In genomic region chr4:38818441-38818976, GRCh38 we compare ENCODE assay signal across 14 cellular contexts. TPM values are rescaled to one million over a fixed set of nuclear protein-coding genes. Genes with fewer than 3 reads are reported as not detected.
DNase-seq lines count a peak whose midpoint lies in the region; ATAC-seq and TF ChIP-seq lines count a peak whose summit lies in the region.
"Had no signal": no experiment of that assay in that cellular context is flagged by ENCODE, and none has a peak within 500 bp of the region (broad histone marks: within the 10 kb centered on the region; RNA-seq: fewer than 3 reads in every experiment).

No MANE protein-coding gene starts in this region.

- H3K23me2 ChIP-seq in H9 (ENCODE audit: insufficient read length, low read depth, low read length, poor library complexity, severe bottlenecking): no peaks in the 10 kb centered on the region

- peaks cover 2 to 7% (median 2%) of the 10 kb centered on the region in 3 experiments; a peak in 4 of 7 replicates for H3K36me3 Mint-ChIP-seq in H9 (ENCODE audit: insufficient read depth in 1 of 3, low read depth in 3 of 3)
- no peaks in the 10 kb centered on the region for H3K36me3 Mint-ChIP-seq in activated CD4-positive, alpha-beta T cell treated with anti-CD3 and anti-CD28 coated beads for 36 hours (ENCODE audit: low read depth)

- WGBS in H9 (ENCODE audit: extremely low coverage, insufficient read length, low lambda C conversion rate): no CpG with 5 or more reads among the region's 5 CpGs
- WGBS in trophoblast cell (ENCODE audit: extremely low coverage, insufficient coverage, insufficient read length): no CpG with 5 or more reads among the region's 5 CpGs

- no peak overlapping the region for H4K12ac ChIP-seq in trophoblast cell (ENCODE audit: low read depth, low read length)

- peaks cover 14 to 16% of the 10 kb centered on the region in 2 experiments for H3K9me3 Mint-ChIP-seq in H9
- peaks cover 6% of the 10 kb centered on the region for H3K9me3 Mint-ChIP-seq in activated CD4-positive, alpha-beta T cell treated with anti-CD3 and anti-CD28 coated beads for 36 hours (ENCODE audit: low read depth)

- H3K27ac ChIP-seq in H9 (ENCODE audit: insufficient read length, low read depth, low read length) (no peak overlapping the region), trophoblast cell (ENCODE audit: low read depth, low read length) (no peak overlapping the region), caudate nucleus (ENCODE audit: low read depth, low read length) (no peak overlapping the region)

- H3K14ac ChIP-seq in H9 (ENCODE audit: insufficient read depth, low read length) (no peak overlapping the region), trophoblast cell (ENCODE audit: low read length) (no peak overlapping the region)

- no peak overlapping the region for H2BK20ac ChIP-seq in H9 (ENCODE audit: low read depth, low read length, poor library complexity, severe bottlenecking)

- H2AFZ ChIP-seq in H9 (ENCODE audit: low read length) (no peak overlapping the region), trophoblast cell (ENCODE audit: insufficient read depth, low read length, poor library complexity) (no peak overlapping the region)

- no peak overlapping the region for H3K18ac ChIP-seq in H9 (ENCODE audit: insufficient read length, low read depth, low read length)
- H3K18ac ChIP-seq in trophoblast cell (ENCODE audit: low read length): no peak overlapping the region

- H3K36me3 ChIP-seq in trophoblast cell (ENCODE audit: control insufficient read depth in 1 of 2, insufficient read depth in 2 of 2, low read length in 2 of 2): no peaks in the 10 kb centered on the region

- H3K9me3 ChIP-seq in H9 (ENCODE audit: control insufficient read depth, low read depth, low read length) (peaks cover 7% of the 10 kb centered on the region), trophoblast cell (ENCODE audit: insufficient read depth, low read depth, low read length) (peaks cover 7% of the 10 kb centered on the region)

- intact Hi-C loops in activated CD4-positive, alpha-beta T cell treated with anti-CD3 and anti-CD28 coated beads for 36 hours (cut with DNase I, micrococcal nuclease): no loop called here

- no peak overlapping the region for H3K4me3 Mint-ChIP-seq in H9
- H3K4me3 Mint-ChIP-seq in activated CD4-positive, alpha-beta T cell treated with anti-CD3 and anti-CD28 coated beads for 36 hours: no peak overlapping the region

- H3K79me2 ChIP-seq in H9 (ENCODE audit: insufficient read depth, low read length) (no peaks in the 10 kb centered on the region), trophoblast cell (ENCODE audit: control insufficient read depth, insufficient read depth, low read length, poor library complexity) (no peaks in the 10 kb centered on the region)

- H4K91ac ChIP-seq in H9 (ENCODE audit: insufficient read length, low read depth, low read length) (no peak overlapping the region), trophoblast cell (ENCODE audit: low read depth, low read length) (no peak overlapping the region)

- ATAC-seq in GM18867 (IDR thresholded peaks at IDR 0.05; ENCODE audit: unreplicated experiment) (peak; percentile 50), HG03571 (IDR thresholded peaks at IDR 0.05; ENCODE audit: unreplicated experiment) (peak; percentile 35), HG03520 (IDR thresholded peaks at IDR 0.05; ENCODE audit: unreplicated experiment) (no peak)
- ATAC-seq in activated CD4-positive, alpha-beta T cell treated with anti-CD3 and anti-CD28 coated beads for 36 hours: no peak
- ATAC-seq: right cardiac atrium had no signal

- H3K79me1 ChIP-seq in H9 (ENCODE audit: insufficient read depth, low read depth, low read length, poor library complexity, severe bottlenecking) (no peaks in the 10 kb centered on the region), trophoblast cell (ENCODE audit: low read length) (no peaks in the 10 kb centered on the region)

- H2AK5ac ChIP-seq in H9 (ENCODE audit: insufficient read length, low read length) (no peak overlapping the region), trophoblast cell (ENCODE audit: low read length) (no peak overlapping the region)

- H2BK15ac ChIP-seq in H9 (ENCODE audit: low read depth, low read length): 0 out of 2 replicates have a peak overlapping the region, but pooled peaks have one; percentile 54

- H3K9ac ChIP-seq in H9 (ENCODE audit: extremely low read depth, insufficient read length, low read length): no peak overlapping the region
- H3K9ac ChIP-seq in trophoblast cell (ENCODE audit: low read length): no peak overlapping the region

- H3K4ac ChIP-seq in H9 (ENCODE audit: low read depth, low read length): no peak overlapping the region
- no peak overlapping the region for H3K4ac ChIP-seq in trophoblast cell (ENCODE audit: low read depth, low read length)

- H3K4me1 ChIP-seq in H9 (ENCODE audit: insufficient read depth, low read length) (no peaks in the 10 kb centered on the region), trophoblast cell (ENCODE audit: control insufficient read depth in 1 of 2, insufficient read depth in 2 of 2, low read length in 2 of 2) (peaks cover 5 to 6% of the 10 kb centered on the region in 2 experiments)

- H3K27ac Mint-ChIP-seq in H9: no peak overlapping the region
- H3K27ac Mint-ChIP-seq in activated CD4-positive, alpha-beta T cell treated with anti-CD3 and anti-CD28 coated beads for 36 hours: no peak overlapping the region

- H2BK12ac ChIP-seq in H9 (ENCODE audit: insufficient read length, low read depth, low read length): no peak overlapping the region
- H2BK12ac ChIP-seq in trophoblast cell (ENCODE audit: low read length): no peak overlapping the region

- POLR2A ChIA-PET in activated CD4-positive, alpha-beta T cell treated with anti-CD3 and anti-CD28 coated beads for 36 hours (lab: Charles Lee): no interaction called here

- no peaks in the 10 kb centered on the region for H4K20me1 ChIP-seq in H9 (ENCODE audit: control insufficient read depth, insufficient read depth, insufficient read length)

- H4K8ac ChIP-seq in H9 (replicated peaks; ENCODE audit: insufficient read length, low read depth, low read length) (no peak overlapping the region), trophoblast cell (ENCODE audit: low read depth, low read length) (no peak overlapping the region)

- TF ChIP-seq CTCF in H9 (conservative IDR thresholded peaks at IDR 0.05): no peak

- H3K56ac ChIP-seq in H9 (ENCODE audit: insufficient read length, low read depth, low read length): no peak overlapping the region

- H3K4me1 Mint-ChIP-seq in H9: no peaks in the 10 kb centered on the region
- H3K4me1 Mint-ChIP-seq in activated CD4-positive, alpha-beta T cell treated with anti-CD3 and anti-CD28 coated beads for 36 hours: peaks cover 17% of the 10 kb centered on the region

- H3K4me2 ChIP-seq in H9 (ENCODE audit: insufficient read depth, insufficient read length, low read length) (no peak overlapping the region), trophoblast cell (ENCODE audit: low read length) (no peak overlapping the region)

- no peaks in the 10 kb centered on the region for H3K27me3 ChIP-seq in H9 (ENCODE audit: insufficient read depth, low read length)
- peaks cover 2% of the 10 kb centered on the region for H3K27me3 ChIP-seq in trophoblast cell (ENCODE audit: insufficient read depth, low read length)

- H3T11ph ChIP-seq in H9 (ENCODE audit: low read length): no peak overlapping the region

- H2BK5ac ChIP-seq in H9 (ENCODE audit: insufficient read length, low read length) (no peak overlapping the region), trophoblast cell (ENCODE audit: low read depth, low read length, poor library complexity) (no peak overlapping the region)

- no peak overlapping the region for H2BK120ac ChIP-seq in H9 (ENCODE audit: low read depth, low read length, poor library complexity, severe bottlenecking)
- no peak overlapping the region for H2BK120ac ChIP-seq in trophoblast cell (ENCODE audit: insufficient read depth, low read length, poor library complexity)

- H3K23ac ChIP-seq in H9 (ENCODE audit: insufficient read length, low read depth, low read length): no peak overlapping the region
- no peak overlapping the region for H3K23ac ChIP-seq in trophoblast cell (ENCODE audit: low read length)

- no peak overlapping the region for H4K5ac ChIP-seq in H9 (ENCODE audit: insufficient read length, low read depth, low read length)

- no peak overlapping the region for H3K4me3 ChIP-seq in trophoblast cell (ENCODE audit: low read depth, low read length)

- no peak for DNase-seq in H9
- peak; percentile 95 to 97 for DNase-seq in trophoblast cell
- no peak for DNase-seq in activated CD4-positive, alpha-beta T cell treated with anti-CD3 and anti-CD28 coated beads for 36 hours
- DNase-seq in caudate nucleus (lab: John Stamatoyannopoulos, UW): no peak
- DNase-seq in activated CD4-positive, CD25-positive, alpha-beta regulatory T cell treated with anti-CD3 and anti-CD28 coated beads, Interleukin-2, amount 50 U/mL, for 72 hours: no peak
- DNase-seq: activated CD4-positive, alpha-beta T cell treated with anti-CD3 and anti-CD28 coated beads for 4 hours; NCI-H1436; right cardiac atrium had no signal

- H3K27me3 Mint-ChIP-seq in H9 (ENCODE audit: low read depth): peaks cover 8% of the 10 kb centered on the region
- no peaks in the 10 kb centered on the region for H3K27me3 Mint-ChIP-seq in activated CD4-positive, alpha-beta T cell treated with anti-CD3 and anti-CD28 coated beads for 36 hours

- CTCF ChIA-PET in activated CD4-positive, alpha-beta T cell treated with anti-CD3 and anti-CD28 coated beads for 36 hours (lab: Charles Lee): interaction anchor here (0.9 to 2.1 kb wide), 6 partner anchors 8 to 42 kb away, joined by 3 to 14 read pairs (median 6); partner anchors contain the start of genes TLR1 and TLR10

RNA-seq across cellular contexts. Expression of gene TLR1, which starts 13.9 kb away (rescaled TPM):
- not detected in 2 replicates for total RNA-seq in H9 (2021)
- 0.40 and 0.44 TPM in 2 replicates for polyA plus RNA-seq in trophoblast cell (2013)
- 1 to 10 TPM; 1.5 to 1.7 TPM for total RNA-seq in activated CD4-positive, alpha-beta T cell treated with anti-CD3 and anti-CD28 coated beads for 36 hours
- total RNA-seq: G401 had no signal

RNA-seq across cellular contexts. Expression of gene TLR10, which starts 35.7 kb away (rescaled TPM):
- total RNA-seq in H9 (2021): not detected in 2 replicates
- 0.01 TPM in 1 of 2 replicates, not detected in the other for polyA plus RNA-seq in trophoblast cell (2013)
- not detected for total RNA-seq in activated CD4-positive, alpha-beta T cell treated with anti-CD3 and anti-CD28 coated beads for 36 hours
- total RNA-seq: G401, kidney epithelial cell, RPMI7951 had no signal
- polyA plus RNA-seq: right cardiac atrium had no signal

RNA-seq across cellular contexts. Expression of gene TLR6, which starts 38.1 kb away (rescaled TPM):
- total RNA-seq in H9 (2021): 0.07 and 0.11 TPM in 2 replicates
- polyA plus RNA-seq in trophoblast cell (2013): 1.5 and 1.6 TPM in 2 replicates
- total RNA-seq in activated CD4-positive, alpha-beta T cell treated with anti-CD3 and anti-CD28 coated beads for 36 hours: 1 to 10 TPM; 1.5 to 1.8 TPM

RNA-seq across cellular contexts. Expression of gene FAM114A1, which starts 49.1 kb away (rescaled TPM):
- 9.9 and 10.3 TPM in 2 replicates for total RNA-seq in H9 (2021)
- 59.7 and 64.1 TPM in 2 replicates for polyA plus RNA-seq in trophoblast cell (2013)
- total RNA-seq in activated CD4-positive, alpha-beta T cell treated with anti-CD3 and anti-CD28 coated beads for 36 hours: under 1 TPM; 0.26 to 0.32 TPM

Comparison
In these comparisons a context has a peak if more than half of its experiments do, and no peak if none do; other contexts are left out.
1. ATAC-seq: peak in GM18867 (single experiment) and HG03571 (single experiment); none in activated CD4-positive, alpha-beta T cell treated with anti-CD3 and anti-CD28 coated beads for 36 hours (single experiment) and HG03520 (single experiment).
2. DNase-seq: peak in trophoblast cell (2 of 2); none in H9 (single experiment), activated CD4-positive, alpha-beta T cell treated with anti-CD3 and anti-CD28 coated beads for 36 hours (single experiment), caudate nucleus (0 of 61) and activated CD4-positive, CD25-positive, alpha-beta regulatory T cell treated with anti-CD3 and anti-CD28 coated beads, Interleukin-2, amount 50 U/mL, for 72 hours (single experiment).